ENCODE assay signal across 22 cellular contexts in genomic region chr22:44661659-44662569, GRCh38. TPM values are rescaled to one million over a fixed set of nuclear protein-coding genes. Genes with fewer than 3 reads are reported as not detected.
DNase-seq lines count a peak whose midpoint lies in the region; ATAC-seq and TF ChIP-seq lines count a peak whose summit lies in the region.
"Had no signal": no experiment of that assay in that cellular context is flagged by ENCODE, and none has a peak within 500 bp of the region (broad histone marks: within the 10 kb centered on the region; RNA-seq: fewer than 3 reads in every experiment).

No MANE protein-coding gene starts in this region.

- H3K27ac Mint-ChIP-seq in activated CD8-positive, alpha-beta T cell treated with anti-CD3 and anti-CD28 coated beads for 36 hours = no peak overlapping the region
- no peak overlapping the region for H3K27ac Mint-ChIP-seq in mesothelial cell of epicardium
- H3K27ac Mint-ChIP-seq: CD4-positive, alpha-beta T cell had no signal

- no peaks in the 10 kb centered on the region; a peak in 1 of 22 replicates for H3K36me3 ChIP-seq in BLaER1 treated with 17β-estradiol and CSF1 and Interleukin-3, amounts not matched to agents 10 nM and 100 nM
- no peaks in the 10 kb centered on the region for H3K36me3 ChIP-seq in mesendoderm (ENCODE audit: control insufficient read depth, insufficient read depth, low read length)
- H3K36me3 ChIP-seq: breast epithelium, colonic mucosa, MG63 had no signal

- H3K4me3 Mint-ChIP-seq in activated CD8-positive, alpha-beta T cell treated with anti-CD3 and anti-CD28 coated beads for 36 hours = no peak overlapping the region
- no peak overlapping the region for H3K4me3 Mint-ChIP-seq in mesothelial cell of epicardium
- H3K4me3 Mint-ChIP-seq: CD4-positive, alpha-beta T cell; neural crest cell had no signal

- H3K27me3 Mint-ChIP-seq in activated CD8-positive, alpha-beta T cell treated with anti-CD3 and anti-CD28 coated beads for 36 hours = no peaks in the 10 kb centered on the region
- H3K27me3 Mint-ChIP-seq in mesothelial cell of epicardium (ENCODE audit: low read depth) = peaks cover 18% of the 10 kb centered on the region
- H3K27me3 Mint-ChIP-seq: CD4-positive, alpha-beta T cell had no signal

- no peak overlapping the region for H3K18ac ChIP-seq in mesendoderm (ENCODE audit: low read length)

- peaks cover 46% of the 10 kb centered on the region for H3K4me1 Mint-ChIP-seq in activated CD8-positive, alpha-beta T cell treated with anti-CD3 and anti-CD28 coated beads for 36 hours (ENCODE audit: low read depth)
- peaks cover 18% of the 10 kb centered on the region for H3K4me1 Mint-ChIP-seq in mesothelial cell of epicardium

- CTCF ChIA-PET in activated CD8-positive, alpha-beta T cell treated with anti-CD3 and anti-CD28 coated beads for 36 hours (lab: Charles Lee) = interaction anchor here (0.9 to 1.6 kb wide), 3 partner anchors 15 to 36 kb away, joined by 3 to 6 read pairs (median 3); no protein-coding TSS in a partner anchor

- peaks cover 77 to 91% (median 86%) of the 10 kb centered on the region in 10 experiments for H3K4me1 ChIP-seq in BLaER1 treated with 17β-estradiol and CSF1 and Interleukin-3, amounts not matched to agents 10 nM and 100 nM
- no peaks in the 10 kb centered on the region for H3K4me1 ChIP-seq in mesendoderm (ENCODE audit: control insufficient read depth, low read depth, low read length)
- H3K4me1 ChIP-seq: foreskin keratinocyte had no signal

- H2BK15ac ChIP-seq in mesendoderm (replicated peaks; ENCODE audit: low read depth) = no peak overlapping the region

- no peak overlapping the region for H2BK120ac ChIP-seq in mesendoderm (ENCODE audit: low read depth, low read length)

- no peak overlapping the region for H2AK5ac ChIP-seq in mesendoderm (ENCODE audit: low read length)

- H4K20me1 ChIP-seq in BLaER1 treated with 17β-estradiol and CSF1 and Interleukin-3, amounts not matched to agents 10 nM and 100 nM = peaks cover 0 to 5% (median 0%) of the 10 kb centered on the region in 11 experiments; a peak in 1 of 22 replicates

- no peaks in the 10 kb centered on the region for H3K79me2 ChIP-seq in mesendoderm (ENCODE audit: control insufficient read depth, insufficient read depth, low read length)
- H3K79me2 ChIP-seq: hepatocyte had no signal

- peak; percentile 48 for DNase-seq in COLO668 (lab: John Stamatoyannopoulos, UW; ENCODE audit: unreplicated experiment)
- peak; percentile 35 for DNase-seq in activated CD8-positive, alpha-beta T cell treated with anti-CD3 and anti-CD28 coated beads for 36 hours
- no peak for DNase-seq in mesendoderm
- no peak for DNase-seq in NCI-H2029 (lab: John Stamatoyannopoulos, UW)
- no peak for DNase-seq in mesothelial cell of epicardium (ENCODE audit: low spot score in 2 of 2, unreplicated experiment in 2 of 2)
- DNase-seq in NCI-H187 treated with DMSO at 0.1 percent for 48 hours (lab: John Stamatoyannopoulos, UW) = no peak
- DNase-seq in NCI-H187 (lab: John Stamatoyannopoulos, UW) = no peak
- DNase-seq: activated gamma-delta T cell; CD4-positive, alpha-beta T cell; colonic mucosa; DMS 273 treated with DMSO at 0.1 percent for 48 hours; effector memory CD4-positive, alpha-beta T cell; foreskin keratinocyte; left ventricle myocardium superior; MG63; trophoblast cell had no signal

- H3K23ac ChIP-seq in mesendoderm (ENCODE audit: low read length) = no peak overlapping the region

- H3K36me3 Mint-ChIP-seq in activated CD8-positive, alpha-beta T cell treated with anti-CD3 and anti-CD28 coated beads for 36 hours (ENCODE audit: low read depth) = no peaks in the 10 kb centered on the region
- H3K36me3 Mint-ChIP-seq in mesothelial cell of epicardium = no peaks in the 10 kb centered on the region

- no peak for TF ChIP-seq CTCF in activated CD8-positive, alpha-beta T cell treated with anti-CD3 and anti-CD28 coated beads for 36 hours (IDR thresholded peaks at IDR 0.05)
- no peak for TF ChIP-seq CTCF in mesothelial cell of epicardium (IDR thresholded peaks at IDR 0.05; ENCODE audit: unreplicated experiment)

- no peak overlapping the region for H3K9ac ChIP-seq in BLaER1 treated with 17β-estradiol and CSF1 and Interleukin-3, amounts not matched to agents 10 nM and 100 nM
- no peak overlapping the region for H3K9ac ChIP-seq in mesendoderm (ENCODE audit: low read length)

- H3K4me2 ChIP-seq in BLaER1 treated with 17β-estradiol and CSF1 and Interleukin-3, amounts not matched to agents 10 nM and 100 nM = peak overlapping the region in 9 of 11 experiments; percentile 12 to 99 (median 29); a peak in 12 of 22 replicates
- no peak overlapping the region for H3K4me2 ChIP-seq in mesendoderm (ENCODE audit: low read length)

- H3K27ac ChIP-seq in BLaER1 treated with 17β-estradiol and CSF1 and Interleukin-3, amounts not matched to agents 10 nM and 100 nM = no peak overlapping the region
- no peak overlapping the region for H3K27ac ChIP-seq in mesendoderm (ENCODE audit: low read depth, low read length)
- H3K27ac ChIP-seq: breast epithelium, colonic mucosa, foreskin keratinocyte, hepatocyte, VCaP had no signal

- no peak overlapping the region for H4K8ac ChIP-seq in mesendoderm (ENCODE audit: low read depth, low read length)

- H2BK5ac ChIP-seq in mesendoderm (ENCODE audit: low read length) = no peak overlapping the region

- POLR2A ChIA-PET in activated CD8-positive, alpha-beta T cell treated with anti-CD3 and anti-CD28 coated beads for 36 hours (lab: Charles Lee) = interaction anchor here (0.6 kb wide), 1 partner anchor 737 kb away, joined by 3 read pairs; no protein-coding TSS in a partner anchor

- H3K4ac ChIP-seq in mesendoderm (ENCODE audit: low read depth, low read length) = no peak overlapping the region

- H3K27me3 ChIP-seq in BLaER1 treated with 17β-estradiol and CSF1 and Interleukin-3, amounts not matched to agents 10 nM and 100 nM = no peaks in the 10 kb centered on the region
- no peaks in the 10 kb centered on the region for H3K27me3 ChIP-seq in mesendoderm (ENCODE audit: insufficient read depth, low read length, poor library complexity)
- H3K27me3 ChIP-seq: breast epithelium, colonic mucosa, hepatocyte, MG63 had no signal

- H3K56ac ChIP-seq in mesendoderm (ENCODE audit: low read length) = peak overlapping the region; percentile 45

- no peaks in the 10 kb centered on the region for H3K9me3 Mint-ChIP-seq in activated CD8-positive, alpha-beta T cell treated with anti-CD3 and anti-CD28 coated beads for 36 hours
- no peaks in the 10 kb centered on the region for H3K9me3 Mint-ChIP-seq in mesothelial cell of epicardium
- H3K9me3 Mint-ChIP-seq: CD4-positive, alpha-beta T cell; neural crest cell had no signal

- no peak overlapping the region for H3K4me3 ChIP-seq in BLaER1 treated with 17β-estradiol and CSF1 and Interleukin-3, amounts not matched to agents 10 nM and 100 nM
- no peak overlapping the region for H3K4me3 ChIP-seq in mesendoderm (ENCODE audit: low read length)
- H3K4me3 ChIP-seq: breast epithelium, colonic mucosa, hepatocyte, MG63, mucosa of descending colon had no signal

- H3K79me1 ChIP-seq in mesendoderm (ENCODE audit: low read length) = no peaks in the 10 kb centered on the region

- H3K9me3 ChIP-seq in BLaER1 treated with 17β-estradiol and CSF1 and Interleukin-3, amounts not matched to agents 10 nM and 100 nM (replicated peaks in 1 of 11) = no peaks in the 10 kb centered on the region
- H3K9me3 ChIP-seq: breast epithelium, colonic mucosa, MG63, mucosa of descending colon had no signal

- intact Hi-C loops in activated CD8-positive, alpha-beta T cell treated with anti-CD3 and anti-CD28 coated beads for 36 hours (cut with micrococcal nuclease) = no loop called here

- no peak overlapping the region for H4K5ac ChIP-seq in mesendoderm (ENCODE audit: low read length)

- WGBS in mesendoderm (ENCODE audit: extremely low coverage, insufficient coverage, low lambda C conversion rate) = no CpG with 5 or more reads among the region's 14 CpGs

- peak; percentile 37 for ATAC-seq in activated CD8-positive, alpha-beta T cell treated with anti-CD3 and anti-CD28 coated beads for 36 hours
- ATAC-seq: foreskin keratinocyte, left ventricle myocardium superior, mucosa of descending colon had no signal

RNA-seq across cellular contexts. Expression of gene PRR5, which starts 40.1 kb away (rescaled TPM):
- total RNA-seq in activated CD8-positive, alpha-beta T cell treated with anti-CD3 and anti-CD28 coated beads for 36 hours = 10 to 100 TPM; 26.8 to 27.3 TPM
- 9.1 TPM for polyA plus RNA-seq in mesendoderm (2013, experiment 1 of 2)
- 9.0 TPM for polyA plus RNA-seq in mesendoderm (2013, experiment 2 of 2)
- 59.7 to 65.3 TPM (median 63.6 TPM) in 3 replicates for total RNA-seq in mesothelial cell of epicardium

Comparison
In these comparisons a context has a peak if more than half of its experiments do, and no peak if none do; other contexts are left out.
1. DNase-seq: peak in COLO668 (single experiment) and activated CD8-positive, alpha-beta T cell treated with anti-CD3 and anti-CD28 coated beads for 36 hours (single experiment); none in mesendoderm (single experiment), NCI-H2029 (single experiment), mesothelial cell of epicardium (0 of 2), NCI-H187 treated with DMSO at 0.1 percent for 48 hours (single experiment) and NCI-H187 (0 of 2).